In genomic region chr1:25858906-25859789, GRCh38 we compare ENCODE assay signal across 1 cellular context.
TF ChIP-seq lines count a peak whose summit lies in the region.

TSS of gene AUNIP (minus strand) at chr1:25859457. CDS start at chr1:25859357, 100 bp downstream.

TF ChIP-seq in HepG2, 621 proteins besides CTCF, POLR2A, EP300 and RAD21 (continued from another document and continues in another):
- TF ChIP-seq ZHX1 (CRISPR knock-in tag; IDR thresholded peaks at IDR 0.05; ENCODE audit: low read depth) (peak; percentile 13; the same call in 1 of the 2 replicates), SRF (IDR thresholded peaks at IDR 0.05; ENCODE audit: low read depth, low read length) (no peak), ZBTB40 (IDR thresholded peaks at IDR 0.05) (no peak), ZBTB40 (CRISPR knock-in tag; IDR thresholded peaks at IDR 0.05) (0 out of 2 replicates have a peak, but pooled peaks have one; percentile 4), KLF15 (CRISPR knock-in tag; IDR thresholded peaks at IDR 0.05; ENCODE audit: borderline replicate concordance) (0 out of 2 replicates have a peak, but pooled peaks have one; percentile 62), TCF12 (IDR thresholded peaks at IDR 0.05) (no peak), TCF12 (CRISPR knock-in tag; IDR thresholded peaks at IDR 0.05) (0 out of 2 replicates have a peak, but pooled peaks have one; percentile 29), HBP1 (CRISPR knock-in tag; IDR thresholded peaks at IDR 0.05; ENCODE audit: low read depth) (peak; percentile 98), ZNF839 (CRISPR knock-in tag; IDR thresholded peaks at IDR 0.05; ENCODE audit: borderline replicate concordance) (no peak), ZNF24 (IDR thresholded peaks at IDR 0.05) (peak; percentile 28; the same call in 1 of the 2 replicates), KAT7 (CRISPR knock-in tag; IDR thresholded peaks at IDR 0.05; ENCODE audit: borderline replicate concordance) (peak; percentile 48; the same call in 1 of the 2 replicates), DPF2 (CRISPR knock-in tag; IDR thresholded peaks at IDR 0.05; ENCODE audit: borderline replicate concordance, low read depth) (no peak), IKZF5 (CRISPR knock-in tag; IDR thresholded peaks at IDR 0.05) (peak; percentile 81), HCFC1 (IDR thresholded peaks at IDR 0.05; ENCODE audit: low read depth, low read length) (0 out of 2 replicates have a peak, but pooled peaks have one; percentile 24), ZNF33B (CRISPR knock-in tag; IDR thresholded peaks at IDR 0.05) (no peak; the same call in 1 of the 2 replicates), IRF2 (CRISPR knock-in tag; IDR thresholded peaks at IDR 0.05) (no peak), BATF2 (CRISPR knock-in tag; IDR thresholded peaks at IDR 0.05) (peak; percentile 95), STAT6 (CRISPR knock-in tag; IDR thresholded peaks at IDR 0.05; ENCODE audit: borderline replicate concordance) (no peak), IRF1 (CRISPR knock-in tag; IDR thresholded peaks at IDR 0.05; ENCODE audit: low read depth) (no peak), JARID2 (CRISPR knock-in tag; IDR thresholded peaks at IDR 0.05; ENCODE audit: insufficient replicate concordance) (peak; percentile 32), HDAC1 (CRISPR knock-in tag; IDR thresholded peaks at IDR 0.05) (peak; percentile 98), ZNF350 (CRISPR knock-in tag; IDR thresholded peaks at IDR 0.05; ENCODE audit: borderline replicate concordance, low read depth) (no peak), PBX2 (CRISPR knock-in tag; IDR thresholded peaks at IDR 0.05) (no peak), SNAI1 (CRISPR knock-in tag; IDR thresholded peaks at IDR 0.05; ENCODE audit: borderline replicate concordance) (peak; percentile 90; the same call in 1 of the 2 replicates), MEF2D (CRISPR knock-in tag; IDR thresholded peaks at IDR 0.05) (0 out of 2 replicates have a peak, but pooled peaks have one; percentile 16), MATR3 (CRISPR knock-in tag; IDR thresholded peaks at IDR 0.05) (no peak), USF2 (IDR thresholded peaks at IDR 0.05; ENCODE audit: low read depth, low read length) (no peak), USF2 (CRISPR knock-in tag; IDR thresholded peaks at IDR 0.05; ENCODE audit: borderline replicate concordance) (0 out of 2 replicates have a peak, but pooled peaks have one; percentile 3), NPAS2 (CRISPR knock-in tag; IDR thresholded peaks at IDR 0.05; ENCODE audit: borderline replicate concordance) (no peak)
